21 cellular contexts compared by ENCODE assay signal in the genomic region with DNA sequence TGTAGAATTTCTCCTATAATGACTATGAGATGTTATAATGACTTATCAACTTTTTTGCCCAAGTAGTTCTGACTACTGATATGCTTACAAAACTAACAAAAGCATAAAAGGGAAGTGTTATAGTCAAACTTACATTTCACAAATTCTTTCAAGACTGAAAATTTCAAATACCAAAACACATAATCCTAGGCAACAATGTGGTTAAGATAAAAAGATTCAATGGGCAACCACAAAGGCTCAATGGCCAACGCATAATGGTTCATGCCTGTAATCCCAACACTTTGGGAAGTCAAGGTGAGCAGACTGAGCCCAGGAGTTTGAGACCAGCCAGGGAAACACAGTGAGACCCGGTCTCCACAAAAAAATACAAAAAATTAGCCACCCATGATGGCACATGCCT.
"Had no signal": no experiment of that assay in that cellular context is flagged by ENCODE, and none has a peak within 500 bp of the region (broad histone marks: within the 10 kb centered on the region; RNA-seq: fewer than 3 reads in every experiment).

No MANE protein-coding gene starts in this region.

- DNase-seq: activated CD4-positive, alpha-beta memory T cell treated with anti-CD3 and anti-CD28 coated beads, Interleukin-2, amount 10 ng/mL, durations not matched to agents 7 days and 5 days; activated CD4-positive, alpha-beta T cell treated with anti-CD3 and anti-CD28 coated beads for 48 hours; activated CD4-positive, CD25-positive, alpha-beta regulatory T cell; activated CD8-positive, alpha-beta memory T cell treated with anti-CD3 and anti-CD28 coated beads, Interleukin-2, amount 10 ng/mL, durations not matched to agents 7 days and 5 days; activated naive CD4-positive, alpha-beta T cell treated with Interleukin-2 at 50 U/mL for 16 hours; activated naive CD8-positive, alpha-beta T cell treated with anti-CD3 and anti-CD28 coated beads, Interleukin-2, amount 10 ng/mL, durations not matched to agents 7 days and 5 days; brain microvascular endothelial cell; cortex of kidney; heart right ventricle; immature natural killer cell; natural killer cell; nucleus accumbens; stimulated activated naive B cell treated with anti-CD40 and anti-IgM and Interleukin-4, amounts not matched to agents 10 μg/mL and 1 μg/mL and 100 μg/mL, for 72 hours; T-cell; T-helper 9 cell; thyroid gland had no signal

- H3K4me3 Mint-ChIP-seq: activated CD4-positive, alpha-beta memory T cell treated with anti-CD3 and anti-CD28 coated beads, Interleukin-2, amount 10 ng/mL, durations not matched to agents 7 days and 5 days; activated CD8-positive, alpha-beta memory T cell treated with anti-CD3 and anti-CD28 coated beads, Interleukin-2, amount 10 ng/mL, durations not matched to agents 7 days and 5 days; activated naive CD8-positive, alpha-beta T cell treated with anti-CD3 and anti-CD28 coated beads, Interleukin-2, amount 10 ng/mL, durations not matched to agents 7 days and 5 days; activated T-helper 17 cell treated with anti-CD3 and anti-CD28 coated beads, Interleukin-2, amount 50 U/mL, for 72 hours; central memory CD8-positive, alpha-beta T cell; immature natural killer cell; memory B cell; natural killer cell; stimulated activated naive B cell treated with anti-CD40 and anti-IgM and Interleukin-4, amounts not matched to agents 10 μg/mL and 1 μg/mL and 100 μg/mL, for 72 hours; T-cell had no signal

- ATAC-seq: activated CD8-positive, alpha-beta memory T cell treated with anti-CD3 and anti-CD28 coated beads, Interleukin-2, amount 10 ng/mL, durations not matched to agents 7 days and 5 days; activated T-helper 17 cell treated with anti-CD3 and anti-CD28 coated beads, Interleukin-2, amount 50 U/mL, for 72 hours; esophagus mucosa; gastroesophageal sphincter; heart right ventricle; natural killer cell; stimulated activated naive B cell treated with anti-CD40 and anti-IgM and Interleukin-4, amounts not matched to agents 10 μg/mL and 1 μg/mL and 100 μg/mL, for 72 hours; T-cell had no signal

- H3K4me1 Mint-ChIP-seq: activated T-helper 17 cell treated with anti-CD3 and anti-CD28 coated beads, Interleukin-2, amount 50 U/mL, for 72 hours; central memory CD8-positive, alpha-beta T cell; memory B cell had no signal

- H3K27ac Mint-ChIP-seq: activated CD4-positive, alpha-beta memory T cell treated with anti-CD3 and anti-CD28 coated beads, Interleukin-2, amount 10 ng/mL, durations not matched to agents 7 days and 5 days; activated CD8-positive, alpha-beta memory T cell treated with anti-CD3 and anti-CD28 coated beads, Interleukin-2, amount 10 ng/mL, durations not matched to agents 7 days and 5 days; activated naive CD8-positive, alpha-beta T cell treated with anti-CD3 and anti-CD28 coated beads, Interleukin-2, amount 10 ng/mL, durations not matched to agents 7 days and 5 days; activated T-helper 17 cell treated with anti-CD3 and anti-CD28 coated beads, Interleukin-2, amount 50 U/mL, for 72 hours; memory B cell; stimulated activated naive B cell treated with anti-CD40 and anti-IgM and Interleukin-4, amounts not matched to agents 10 μg/mL and 1 μg/mL and 100 μg/mL, for 72 hours had no signal

- H3K27me3 ChIP-seq: brain microvascular endothelial cell, gastroesophageal sphincter, heart right ventricle, thyroid gland had no signal

- H3K9me3 ChIP-seq: gastroesophageal sphincter, heart right ventricle, thyroid gland had no signal

- H3K4me3 ChIP-seq: gastroesophageal sphincter, heart right ventricle, thyroid gland had no signal

- H3K27ac ChIP-seq: brain microvascular endothelial cell, gastroesophageal sphincter, heart right ventricle, thyroid gland had no signal

- H3K4me1 ChIP-seq: gastroesophageal sphincter, thyroid gland had no signal

- H3K9me3 Mint-ChIP-seq: activated CD4-positive, alpha-beta memory T cell treated with anti-CD3 and anti-CD28 coated beads, Interleukin-2, amount 10 ng/mL, durations not matched to agents 7 days and 5 days; activated naive CD8-positive, alpha-beta T cell treated with anti-CD3 and anti-CD28 coated beads, Interleukin-2, amount 10 ng/mL, durations not matched to agents 7 days and 5 days; activated T-helper 17 cell treated with anti-CD3 and anti-CD28 coated beads, Interleukin-2, amount 50 U/mL, for 72 hours; central memory CD8-positive, alpha-beta T cell; immature natural killer cell; memory B cell; natural killer cell; stimulated activated naive B cell treated with anti-CD40 and anti-IgM and Interleukin-4, amounts not matched to agents 10 μg/mL and 1 μg/mL and 100 μg/mL, for 72 hours; T-cell had no signal

- H3K27me3 Mint-ChIP-seq: activated CD4-positive, alpha-beta memory T cell treated with anti-CD3 and anti-CD28 coated beads, Interleukin-2, amount 10 ng/mL, durations not matched to agents 7 days and 5 days; activated CD8-positive, alpha-beta memory T cell treated with anti-CD3 and anti-CD28 coated beads, Interleukin-2, amount 10 ng/mL, durations not matched to agents 7 days and 5 days; activated naive CD8-positive, alpha-beta T cell treated with anti-CD3 and anti-CD28 coated beads, Interleukin-2, amount 10 ng/mL, durations not matched to agents 7 days and 5 days; activated T-helper 17 cell treated with anti-CD3 and anti-CD28 coated beads, Interleukin-2, amount 50 U/mL, for 72 hours; central memory CD8-positive, alpha-beta T cell; memory B cell; stimulated activated naive B cell treated with anti-CD40 and anti-IgM and Interleukin-4, amounts not matched to agents 10 μg/mL and 1 μg/mL and 100 μg/mL, for 72 hours; T-cell had no signal
